In the genomic region with DNA sequence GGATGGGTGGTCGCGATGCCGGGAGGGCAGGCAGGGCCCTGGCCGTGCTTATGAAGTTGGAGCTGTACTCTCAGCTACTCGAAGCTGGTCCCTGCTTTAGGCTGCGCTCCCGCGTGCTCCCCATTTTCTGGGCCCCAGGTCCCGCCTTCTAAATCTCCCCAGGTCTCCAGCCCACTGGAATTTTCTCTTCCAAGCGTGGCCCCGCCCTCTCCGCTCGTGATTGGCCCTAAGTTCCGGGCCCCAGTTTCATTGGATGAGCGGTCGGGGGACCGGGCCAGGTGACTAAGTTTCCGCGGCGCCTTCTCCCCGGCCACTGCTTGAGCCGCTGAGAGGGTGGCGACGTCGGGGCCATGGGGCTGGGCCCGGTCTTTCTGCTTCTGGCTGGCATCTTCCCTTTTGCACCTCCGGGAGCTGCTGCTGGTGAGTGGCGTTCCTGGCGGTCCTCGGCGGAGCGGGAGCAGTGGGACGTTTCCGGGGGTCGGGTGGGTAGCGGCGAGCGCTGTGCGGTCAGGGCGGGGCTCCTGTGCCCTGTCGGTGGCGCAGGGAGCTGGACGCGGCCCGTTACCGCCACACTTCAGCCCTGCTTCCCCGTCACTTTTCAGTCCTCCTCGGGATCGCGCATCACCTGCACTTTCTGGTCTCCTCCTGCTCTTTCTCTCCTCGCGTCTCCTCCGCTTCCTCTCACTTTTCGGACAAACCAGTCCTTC, we compare ENCODE assay signal across 8 cellular contexts. TPM values are rescaled to one million over a fixed set of nuclear protein-coding genes. Genes with fewer than 3 reads are reported as not detected.
DNase-seq lines count a peak whose midpoint lies in the region; TF ChIP-seq lines count a peak whose summit lies in the region.

A gene (plus strand): TSS at position 313 of the 707 bp plus-strand sequence. CDS start 38 bp downstream, at position 351.

- DNase-seq in ELF-1 (ENCODE audit: low read depth, low spot score) (peak; percentile 91), HEK293T (ENCODE audit: extremely low spot score) (peak; percentile 81), NCI-H526 (lab: John Stamatoyannopoulos, UW) (peak; percentile 11 to 86), activated T-cell treated with anti-CD3 and anti-CD28 coated beads for 1 hour (ENCODE audit: low read depth) (peak; percentile 59), epidermal melanocyte (ENCODE audit: insufficient read length, low spot score) (peak; percentile 84), mesothelial cell of epicardium (ENCODE audit: low spot score in 2 of 2, unreplicated experiment in 2 of 2) (peak; percentile 76 to 86), NCI-H2171 treated with DMSO at 0.1 percent for 48 hours (lab: John Stamatoyannopoulos, UW) (no peak)
- DNase-seq in stimulated activated CD8-positive, alpha-beta memory T cell treated with anti-CD3 and anti-CD28 coated beads, Interleukin-15, amount 100 ng/mL, for 1 hour (ENCODE audit: low read depth) = peak; percentile 46

- peaks cover 5% of the 10 kb centered on the region for H3K9me3 Mint-ChIP-seq in mesothelial cell of epicardium

- peak within 1 kb of the TSS; percentile 92 for H3K4me3 Mint-ChIP-seq in mesothelial cell of epicardium

- POLR2A ChIA-PET in HEK293T (lab: Yijun Ruan, JAX) = interaction anchor here (1.0 to 1.4 kb wide), 2 partner anchors 24 to 138 kb away, joined by 3 read pairs; a partner anchor contains a TSS

- no peak for TF ChIP-seq CTCF in mesothelial cell of epicardium (IDR thresholded peaks at IDR 0.05; ENCODE audit: unreplicated experiment)

- H3K4me1 Mint-ChIP-seq in mesothelial cell of epicardium = peaks cover 42% of the 10 kb centered on the region

- peaks cover 4% of the 10 kb centered on the region for H3K27me3 Mint-ChIP-seq in mesothelial cell of epicardium (ENCODE audit: low read depth)

- H3K27ac Mint-ChIP-seq in mesothelial cell of epicardium = peak within 1 kb of the TSS; percentile 96

- CTCF ChIA-PET in HEK293T (lab: Yijun Ruan, JAX) = interaction anchor here (0.7 to 1.4 kb wide), 3 partner anchors 39 to 244 kb away, joined by 4 to 7 read pairs (median 6); no protein-coding TSS in a partner anchor

- peaks cover 2% of the 10 kb centered on the region for H3K36me3 Mint-ChIP-seq in mesothelial cell of epicardium

TF ChIP-seq in HEK293T, 16 proteins besides CTCF, POLR2A, EP300 and RAD21:
- TF ChIP-seq BHLHE40 (IDR thresholded peaks at IDR 0.05; ENCODE audit: borderline replicate concordance) (no peak), SUZ12 (IDR thresholded peaks at IDR 0.05) (no peak), L3MBTL2 (conservative IDR thresholded peaks at IDR 0.05) (peak; percentile 92)
TF ChIP-seq in HEK293T: peak in this region for 1.

RNA-seq across cellular contexts. Expression of the gene that starts here (rescaled TPM):
- 14.1 to 16.1 TPM (median 15.5 TPM) in 3 replicates for total RNA-seq in mesothelial cell of epicardium
